22 cellular contexts compared by ENCODE assay signal in the genomic region with DNA sequence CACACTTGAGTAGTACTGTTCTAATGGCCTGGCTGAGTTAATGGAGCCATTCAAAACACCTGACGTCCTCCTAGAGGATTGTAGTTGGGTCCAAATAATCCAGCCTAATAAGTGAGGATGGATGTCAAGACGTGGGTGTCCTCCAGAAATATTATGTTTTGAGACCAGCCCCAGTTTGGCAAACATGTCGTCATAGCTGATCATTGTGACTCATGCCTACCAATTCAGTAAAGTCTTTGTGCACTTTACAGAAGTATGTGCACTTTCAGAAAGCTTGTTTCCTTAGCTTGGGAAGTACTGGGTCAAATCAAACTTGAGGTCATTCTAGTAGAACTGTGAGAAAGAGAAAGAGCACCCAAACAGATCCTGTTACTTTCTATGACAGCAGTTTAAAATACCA. TPM values are rescaled to one million over a fixed set of nuclear protein-coding genes. Genes with fewer than 3 reads are reported as not detected.
DNase-seq lines count a peak whose midpoint lies in the region; ATAC-seq, FAIRE-seq and TF ChIP-seq lines count a peak whose summit lies in the region.
"Had no signal": no experiment of that assay in that cellular context is flagged by ENCODE, and none has a peak within 500 bp of the region (broad histone marks: within the 10 kb centered on the region; RNA-seq: fewer than 3 reads in every experiment).

No MANE protein-coding gene starts in this region.

- H2BK120ac ChIP-seq in H9 (ENCODE audit: low read depth, low read length, poor library complexity, severe bottlenecking), result no peak overlapping the region

- no peak overlapping the region for H2BK15ac ChIP-seq in H9 (ENCODE audit: low read depth, low read length)

- no peak overlapping the region for H3K9ac ChIP-seq in mammary epithelial cell (ENCODE audit: insufficient read depth, low read length)
- H3K9ac ChIP-seq in H9 (ENCODE audit: extremely low read depth, insufficient read length, low read length), result no peak overlapping the region
- H3K9ac ChIP-seq in astrocyte (ENCODE audit: low read length), result no peak overlapping the region
- H3K9ac ChIP-seq: BLaER1 had no signal

- no peak overlapping the region for H3K27ac Mint-ChIP-seq in MCF 10A (ENCODE audit: low read depth, unreplicated experiment)
- no peak overlapping the region for H3K27ac Mint-ChIP-seq in H9
- H3K27ac Mint-ChIP-seq in astrocyte (ENCODE audit: unreplicated experiment), result no peak overlapping the region
- H3K27ac Mint-ChIP-seq: CD14-positive monocyte; CD4-positive, alpha-beta memory T cell had no signal

- H3K36me3 ChIP-seq in mammary epithelial cell (ENCODE audit: insufficient read depth, low read length), result no peaks in the 10 kb centered on the region
- no peaks in the 10 kb centered on the region for H3K36me3 ChIP-seq in astrocyte (ENCODE audit: insufficient read depth, low read length)
- no peaks in the 10 kb centered on the region for H3K36me3 ChIP-seq in upper lobe of right lung
- H3K36me3 ChIP-seq: BLaER1, HAP-1 had no signal

- H3K27ac ChIP-seq in mammary epithelial cell (ENCODE audit: insufficient read depth, low read depth, low read length) (no peak overlapping the region), H9 (ENCODE audit: insufficient read length, low read depth, low read length) (no peak overlapping the region), astrocyte (ENCODE audit: low read depth, low read length) (no peak overlapping the region), upper lobe of right lung (no peak overlapping the region)
- H3K27ac ChIP-seq: 22Rv1, BLaER1 had no signal

- H2BK20ac ChIP-seq in H9 (ENCODE audit: low read depth, low read length, poor library complexity, severe bottlenecking), result no peak overlapping the region

- H3K9me3 ChIP-seq in mammary epithelial cell (replicated peaks; ENCODE audit: insufficient read depth, low read length) (no peaks in the 10 kb centered on the region), H9 (ENCODE audit: control insufficient read depth, low read depth, low read length) (no peaks in the 10 kb centered on the region), astrocyte (ENCODE audit: insufficient read depth, low read depth, low read length) (no peaks in the 10 kb centered on the region), upper lobe of right lung (no peaks in the 10 kb centered on the region)
- H3K9me3 ChIP-seq: BLaER1, HAP-1 had no signal

- H2AK5ac ChIP-seq in H9 (ENCODE audit: insufficient read length, low read length), result no peak overlapping the region

- no peaks in the 10 kb centered on the region for H3K79me1 ChIP-seq in H9 (ENCODE audit: insufficient read depth, low read depth, low read length, poor library complexity, severe bottlenecking)

- H4K91ac ChIP-seq in H9 (ENCODE audit: insufficient read length, low read depth, low read length), result no peak overlapping the region

- no peak for ATAC-seq in upper lobe of right lung
- ATAC-seq: K562 had no signal

- H2BK12ac ChIP-seq in H9 (ENCODE audit: insufficient read length, low read depth, low read length), result no peak overlapping the region

- H3K79me2 ChIP-seq in mammary epithelial cell (ENCODE audit: insufficient read depth, low read length) (no peaks in the 10 kb centered on the region), H9 (ENCODE audit: insufficient read depth, low read length) (no peaks in the 10 kb centered on the region), astrocyte (ENCODE audit: insufficient read depth, low read length) (no peaks in the 10 kb centered on the region)

- H3K4me1 Mint-ChIP-seq in MCF 10A (ENCODE audit: insufficient read depth, unreplicated experiment) (no peaks in the 10 kb centered on the region), H9 (peaks cover 0 to 3% of the 10 kb centered on the region in 2 experiments; a peak in 2 of 4 replicates), astrocyte (ENCODE audit: low read depth, unreplicated experiment) (peaks cover 10% of the 10 kb centered on the region)
- H3K4me1 Mint-ChIP-seq: CD14-positive monocyte had no signal

- intact Hi-C loops in mammary epithelial cell (cut with micrococcal nuclease), result no loop called here
- intact Hi-C loops in MCF 10A (cut with micrococcal nuclease), result no loop called here
- intact Hi-C loops in upper lobe of right lung (cut with DNase I), result no loop called here

- no peaks in the 10 kb centered on the region for H3K4me1 ChIP-seq in mammary epithelial cell (ENCODE audit: insufficient read depth, low read length)
- no peaks in the 10 kb centered on the region for H3K4me1 ChIP-seq in H9 (ENCODE audit: insufficient read depth, low read length)
- no peaks in the 10 kb centered on the region for H3K4me1 ChIP-seq in astrocyte (ENCODE audit: insufficient read depth, low read length)
- H3K4me1 ChIP-seq in upper lobe of right lung, result no peaks in the 10 kb centered on the region
- H3K4me1 ChIP-seq: HAP-1 had no signal

- no peak overlapping the region for H3K4ac ChIP-seq in H9 (ENCODE audit: low read depth, low read length)

- no peak overlapping the region for H4K5ac ChIP-seq in H9 (ENCODE audit: insufficient read length, low read depth, low read length)

- peak overlapping the region; percentile 83 for H3K23ac ChIP-seq in H9 (ENCODE audit: insufficient read length, low read depth, low read length)

- no peak overlapping the region for H2AFZ ChIP-seq in mammary epithelial cell (ENCODE audit: low read depth, low read length)
- no peak overlapping the region for H2AFZ ChIP-seq in H9 (ENCODE audit: low read length)
- H2AFZ ChIP-seq in astrocyte (ENCODE audit: low read depth, low read length), result no peak overlapping the region

- no peak overlapping the region for H3K18ac ChIP-seq in H9 (ENCODE audit: insufficient read length, low read depth, low read length)

- no peaks in the 10 kb centered on the region for H4K20me1 ChIP-seq in mammary epithelial cell (ENCODE audit: insufficient read depth, low read length)
- no peaks in the 10 kb centered on the region for H4K20me1 ChIP-seq in H9 (ENCODE audit: control insufficient read depth, insufficient read depth, insufficient read length)
- no peaks in the 10 kb centered on the region for H4K20me1 ChIP-seq in astrocyte (ENCODE audit: insufficient read depth, low read length)

- H3K56ac ChIP-seq in H9 (ENCODE audit: insufficient read length, low read depth, low read length), result no peak overlapping the region

- H3K4me3 Mint-ChIP-seq in MCF 10A (ENCODE audit: unreplicated experiment) (no peak overlapping the region), H9 (no peak overlapping the region), astrocyte (ENCODE audit: unreplicated experiment) (no peak overlapping the region)
- H3K4me3 Mint-ChIP-seq: CD14-positive monocyte; CD4-positive, alpha-beta memory T cell had no signal

- H3K14ac ChIP-seq in H9 (ENCODE audit: insufficient read depth, low read length), result no peak overlapping the region

- BruUV-seq in mammary epithelial cell (replicated peaks; lab: Mats Ljungman, UMichigan) (no TSS peak), MCF 10A (replicated peaks; lab: Mats Ljungman, UMichigan) (no TSS peak)

- in situ Hi-C loops in mammary epithelial cell (cut with MboI; ENCODE audit: low sequenced_read_pairs in 2 of 2), result no loop called here

- no peaks in the 10 kb centered on the region for H3K23me2 ChIP-seq in H9 (ENCODE audit: insufficient read length, low read depth, low read length, poor library complexity, severe bottlenecking)

- H3K4me3 ChIP-seq in mammary epithelial cell (replicated peaks in 1 of 3; ENCODE audit: insufficient read depth in 1 of 3, low read depth in 2 of 3, low read length in 3 of 3) (no peak overlapping the region), astrocyte (ENCODE audit: insufficient read depth, low read depth, low read length) (no peak overlapping the region), upper lobe of right lung (no peak overlapping the region)
- H3K4me3 ChIP-seq: BLaER1, HAP-1, K562 had no signal

- no peak overlapping the region for H4K8ac ChIP-seq in H9 (replicated peaks; ENCODE audit: insufficient read length, low read depth, low read length)

- CTCF ChIA-PET in mammary epithelial cell (lab: Charles Lee; ENCODE audit: low non-redundant PET) (no interaction called here), MCF 10A (lab: Yijun Ruan, JAX) (no interaction called here)

- peak; percentile 40 for DNase-seq in mammary epithelial cell
- no peak for DNase-seq in MCF 10A (ENCODE audit: unreplicated experiment)
- DNase-seq in H9, result no peak
- no peak for DNase-seq in astrocyte (ENCODE audit: low read depth)
- DNase-seq in renal cortical epithelial cell (ENCODE audit: low read depth), result peak; percentile 48
- no peak for DNase-seq in middle frontal gyrus (ENCODE audit: extremely low spot score, low spot score)
- DNase-seq in NCI-H2081 (lab: John Stamatoyannopoulos, UW), result no peak
- no peak for DNase-seq in upper lobe of right lung
- DNase-seq: CD4-positive, alpha-beta memory T cell; GDM1; IMR-90 had no signal

- H3K27me3 Mint-ChIP-seq in MCF 10A (ENCODE audit: insufficient read depth, unreplicated experiment) (no peaks in the 10 kb centered on the region), H9 (ENCODE audit: low read depth) (no peaks in the 10 kb centered on the region), astrocyte (ENCODE audit: low read depth, unreplicated experiment) (no peaks in the 10 kb centered on the region)

- FAIRE-seq in astrocyte (lab: Jason Lieb, UNC), result peak; percentile 82
- FAIRE-seq: GM19239, H1, K562 had no signal

- no peaks in the 10 kb centered on the region for H3K9me3 Mint-ChIP-seq in MCF 10A (ENCODE audit: unreplicated experiment)
- peaks cover 22 to 23% of the 10 kb centered on the region in 2 experiments for H3K9me3 Mint-ChIP-seq in H9
- no peaks in the 10 kb centered on the region for H3K9me3 Mint-ChIP-seq in astrocyte (ENCODE audit: unreplicated experiment)
- H3K9me3 Mint-ChIP-seq: CD14-positive monocyte; CD4-positive, alpha-beta memory T cell had no signal

- H3K36me3 Mint-ChIP-seq in MCF 10A (ENCODE audit: insufficient read depth, unreplicated experiment), result no peaks in the 10 kb centered on the region
- peaks cover 0 to 3% (median 2%) of the 10 kb centered on the region in 3 experiments; a peak in 1 of 7 replicates for H3K36me3 Mint-ChIP-seq in H9 (ENCODE audit: insufficient read depth in 1 of 3, low read depth in 3 of 3)
- no peaks in the 10 kb centered on the region for H3K36me3 Mint-ChIP-seq in astrocyte (ENCODE audit: low read depth, unreplicated experiment)
- H3K36me3 Mint-ChIP-seq: CD14-positive monocyte; CD4-positive, alpha-beta memory T cell had no signal

- H2BK5ac ChIP-seq in H9 (ENCODE audit: insufficient read length, low read length), result no peak overlapping the region

- H3K4me2 ChIP-seq in mammary epithelial cell (ENCODE audit: insufficient read depth, low read depth, low read length) (no peak overlapping the region), H9 (ENCODE audit: insufficient read depth, insufficient read length, low read length) (no peak overlapping the region), astrocyte (ENCODE audit: low read length) (no peak overlapping the region)
- H3K4me2 ChIP-seq: BLaER1 had no signal

- dilution Hi-C loops in mammary epithelial cell (cut with HindIII; ENCODE audit: low sequenced_read_pairs), result no loop called here

- 41% methylated on average over 3 of the region's 3 CpGs for WGBS in mammary epithelial cell (ENCODE audit: low coverage, missing lambda C conversion rate)
- no CpG with 5 or more reads among the region's 3 CpGs for WGBS in H9 (ENCODE audit: extremely low coverage, insufficient read length, low lambda C conversion rate)

- POLR2A ChIA-PET in MCF 10A (lab: Yijun Ruan, JAX), result no interaction called here

- H3K27me3 ChIP-seq in mammary epithelial cell (ENCODE audit: insufficient read depth, low read length), result peaks cover 3% of the 10 kb centered on the region
- H3K27me3 ChIP-seq in H9 (ENCODE audit: insufficient read depth, low read length), result no peaks in the 10 kb centered on the region
- H3K27me3 ChIP-seq in astrocyte (ENCODE audit: insufficient read depth, low read length), result no peaks in the 10 kb centered on the region
- H3K27me3 ChIP-seq in upper lobe of right lung, result no peaks in the 10 kb centered on the region

- H3T11ph ChIP-seq in H9 (ENCODE audit: low read length), result no peak overlapping the region

- TF ChIP-seq CTCF in mammary epithelial cell (conservative IDR thresholded peaks at IDR 0.05 in 1 of 2, IDR thresholded peaks at IDR 0.05 in 1 of 2; ENCODE audit: extremely low read depth in 1 of 2, insufficient read depth in 1 of 2, low read depth in 1 of 2, low read length in 2 of 2) (no peak), MCF 10A (IDR thresholded peaks at IDR 0.05; ENCODE audit: unreplicated experiment) (no peak), H9 (conservative IDR thresholded peaks at IDR 0.05) (no peak), astrocyte (IDR thresholded peaks at IDR 0.05; ENCODE audit: insufficient read depth, low read depth, low read length) (no peak), upper lobe of right lung (IDR thresholded peaks at IDR 0.05) (no peak)

RNA-seq across cellular contexts. Expression of gene GLRA2, which starts 37.6 kb away (rescaled TPM):
- total RNA-seq in mammary epithelial cell (not detected), MCF 10A (2022) (not detected in 2 replicates), H9 (2021) (not detected in 2 replicates), astrocyte (not detected in 2 replicates), renal cortical epithelial cell (under 0.01 and 0.10 TPM in 2 replicates), upper lobe of right lung (not detected)
- polyA plus RNA-seq in mammary epithelial cell, result not detected
- polyA minus RNA-seq in mammary epithelial cell, result not detected
- total RNA-seq: A673; CD4-positive, alpha-beta memory T cell; Daoy; H1; HT-29; IMR-90; K562 had no signal
- polyA plus RNA-seq: AG04450; CD14-positive monocyte; CD4-positive, alpha-beta memory T cell; H1; IMR-90; K562 had no signal

Comparison
In these comparisons a context has a peak if more than half of its experiments do, and no peak if none do; other contexts are left out.
1. DNase-seq: peak in mammary epithelial cell (single experiment) and renal cortical epithelial cell (single experiment); none in MCF 10A (single experiment), H9 (single experiment), astrocyte (single experiment), middle frontal gyrus (single experiment), NCI-H2081 (0 of 2) and upper lobe of right lung (single experiment).